Comparison of ENCODE assay signal across 11 cellular contexts in genomic region chr16:12092347-12092882, GRCh38.
DNase-seq lines count a peak whose midpoint lies in the region; ATAC-seq and TF ChIP-seq lines count a peak whose summit lies in the region.
"Had no signal": no experiment of that assay in that cellular context is flagged by ENCODE, and none has a peak within 500 bp of the region (broad histone marks: within the 10 kb centered on the region; RNA-seq: fewer than 3 reads in every experiment).

No MANE protein-coding gene starts in this region.

- TF ChIP-seq CTCF in tibial artery (IDR thresholded peaks at IDR 0.05) = no peak
- no peak for TF ChIP-seq CTCF in WERI-Rb-1 (IDR thresholded peaks at IDR 0.05; ENCODE audit: low read depth, low read length)

- intact Hi-C loops in tibial artery (cut with DNase I; ENCODE audit: low total_unique reads) = loop anchor here (10.0 kb wide), 1 partner anchor 732 kb away; no protein-coding TSS in a partner anchor

- ATAC-seq in T-cell (replicated peaks in 1 of 4) (no peak), GM19455 (IDR thresholded peaks at IDR 0.05; ENCODE audit: unreplicated experiment) (no peak)

- no peaks in the 10 kb centered on the region for H3K27me3 Mint-ChIP-seq in activated CD4-positive, alpha-beta T cell treated with anti-CD3 and anti-CD28 coated beads, Interleukin-2, amount 10 ng/mL, durations not matched to agents 7 days and 5 days
- H3K27me3 Mint-ChIP-seq in T-cell = no peaks in the 10 kb centered on the region

- no peaks in the 10 kb centered on the region for H3K9me3 Mint-ChIP-seq in activated CD4-positive, alpha-beta T cell treated with anti-CD3 and anti-CD28 coated beads, Interleukin-2, amount 10 ng/mL, durations not matched to agents 7 days and 5 days
- H3K9me3 Mint-ChIP-seq in T-cell = no peaks in the 10 kb centered on the region
- H3K9me3 Mint-ChIP-seq: CD14-positive monocyte had no signal

- CTCF ChIA-PET in activated CD4-positive, alpha-beta T cell treated with anti-CD3 and anti-CD28 coated beads, Interleukin-2, amount 10 ng/mL, durations not matched to agents 7 days and 5 days (lab: Charles Lee) = no interaction called here
- CTCF ChIA-PET in T-cell (lab: Charles Lee) = interaction anchor here (0.6 to 0.7 kb wide), 2 partner anchors 510 to 1162 kb away, joined by 3 to 6 read pairs; no protein-coding TSS in a partner anchor

- DNase-seq in activated CD4-positive, alpha-beta T cell treated with anti-CD3 and anti-CD28 coated beads, Interleukin-2, amount 10 ng/mL, durations not matched to agents 7 days and 5 days = no peak
- DNase-seq in activated CD4-positive, alpha-beta T cell treated with anti-CD3 and anti-CD28 coated beads for 1 hour = no peak
- DNase-seq in T-cell (peak in 1 of 34 experiments; percentile 1), glomerular visceral epithelial cell (ENCODE audit: extremely low spot score) (peak; percentile 76), tibial artery (peak; percentile 5 to 21), WERI-Rb-1 (no peak), NCI-H345 (lab: John Stamatoyannopoulos, UW) (no peak)
- DNase-seq: gastrocnemius medialis had no signal

- no peaks in the 10 kb centered on the region for H3K9me3 ChIP-seq in tibial artery
- no peaks in the 10 kb centered on the region for H3K9me3 ChIP-seq in WERI-Rb-1 (ENCODE audit: severe bottlenecking)
- H3K9me3 ChIP-seq: gastrocnemius medialis, Peyer's patch had no signal

- H3K27me3 ChIP-seq in tibial artery (no peaks in the 10 kb centered on the region), WERI-Rb-1 (ENCODE audit: insufficient read depth, low read depth, severe bottlenecking) (no peaks in the 10 kb centered on the region)
- H3K27me3 ChIP-seq: gastrocnemius medialis, Peyer's patch had no signal

- H3K4me3 ChIP-seq in tibial artery = no peak overlapping the region
- H3K4me3 ChIP-seq in WERI-Rb-1 (ENCODE audit: low read depth, low read length) = no peak overlapping the region
- H3K4me3 ChIP-seq: gastrocnemius medialis, Peyer's patch had no signal

- no peak overlapping the region for H3K4me3 Mint-ChIP-seq in activated CD4-positive, alpha-beta T cell treated with anti-CD3 and anti-CD28 coated beads, Interleukin-2, amount 10 ng/mL, durations not matched to agents 7 days and 5 days
- no peak overlapping the region for H3K4me3 Mint-ChIP-seq in T-cell
- H3K4me3 Mint-ChIP-seq: CD14-positive monocyte had no signal

- H3K27ac ChIP-seq in tibial artery = no peak overlapping the region
- H3K27ac ChIP-seq in WERI-Rb-1 = no peak overlapping the region
- H3K27ac ChIP-seq: Peyer's patch had no signal

- peak overlapping the region; percentile 22 for H3K27ac Mint-ChIP-seq in activated CD4-positive, alpha-beta T cell treated with anti-CD3 and anti-CD28 coated beads, Interleukin-2, amount 10 ng/mL, durations not matched to agents 7 days and 5 days
- peak overlapping the region; percentile 19 to 56 for H3K27ac Mint-ChIP-seq in T-cell

- POLR2A ChIA-PET in activated CD4-positive, alpha-beta T cell treated with anti-CD3 and anti-CD28 coated beads, Interleukin-2, amount 10 ng/mL, durations not matched to agents 7 days and 5 days (lab: Charles Lee) = no interaction called here
- POLR2A ChIA-PET in T-cell (lab: Charles Lee) = no interaction called here

- H3K36me3 ChIP-seq in tibial artery = no peaks in the 10 kb centered on the region
- no peaks in the 10 kb centered on the region for H3K36me3 ChIP-seq in WERI-Rb-1
- H3K36me3 ChIP-seq: gastrocnemius medialis, Peyer's patch had no signal

- no peaks in the 10 kb centered on the region for H3K36me3 Mint-ChIP-seq in activated CD4-positive, alpha-beta T cell treated with anti-CD3 and anti-CD28 coated beads, Interleukin-2, amount 10 ng/mL, durations not matched to agents 7 days and 5 days (ENCODE audit: low read depth)
- peaks cover 7% of the 10 kb centered on the region for H3K36me3 Mint-ChIP-seq in T-cell

- peaks cover 0 to 22% (median 17%) of the 10 kb centered on the region in 4 donors for H3K4me1 ChIP-seq in tibial artery

- H3K4me1 Mint-ChIP-seq in activated CD4-positive, alpha-beta T cell treated with anti-CD3 and anti-CD28 coated beads, Interleukin-2, amount 10 ng/mL, durations not matched to agents 7 days and 5 days = peaks cover 43% of the 10 kb centered on the region
- H3K4me1 Mint-ChIP-seq in T-cell = peaks cover 50 to 61% (median 58%) of the 10 kb centered on the region in 3 donors

Comparison
In these comparisons a context has a peak if more than half of its experiments do, and no peak if none do; other contexts are left out.
1. DNase-seq: peak in glomerular visceral epithelial cell (single experiment) and tibial artery (2 of 2); none in activated CD4-positive, alpha-beta T cell treated with anti-CD3 and anti-CD28 coated beads, Interleukin-2, amount 10 ng/mL, durations not matched to agents 7 days and 5 days (single experiment), activated CD4-positive, alpha-beta T cell treated with anti-CD3 and anti-CD28 coated beads for 1 hour (single experiment), WERI-Rb-1 (single experiment) and NCI-H345 (single experiment).